ENCODE assay signal across 12 cellular contexts in genomic region chr3:36920884-36921567, GRCh38. TPM values are rescaled to one million over a fixed set of nuclear protein-coding genes. Genes with fewer than 3 reads are reported as not detected.
DNase-seq lines count a peak whose midpoint lies in the region; ATAC-seq, FAIRE-seq and TF ChIP-seq lines count a peak whose summit lies in the region.
"Had no signal": no experiment of that assay in that cellular context is flagged by ENCODE, and none has a peak within 500 bp of the region (broad histone marks: within the 10 kb centered on the region; RNA-seq: fewer than 3 reads in every experiment).

No MANE protein-coding gene starts in this region.

- 69% methylated on average over 7 of the region's 7 CpGs for WGBS in hepatocyte (ENCODE audit: low lambda C conversion rate, missing lambda C conversion rate)
- 83 to 95% methylated on average over 7 of the region's 7 CpGs for WGBS in pancreas, 2 donors

- no peak overlapping the region for H3K9ac ChIP-seq in Karpas-422 (ENCODE audit: low read length)

- H3K79me2 ChIP-seq in Karpas-422 (ENCODE audit: low read length) (peaks cover 91% of the 10 kb centered on the region), hepatocyte (peaks cover 7% of the 10 kb centered on the region)

- H4K20me1 ChIP-seq in Karpas-422 (ENCODE audit: insufficient read depth, low read depth, low read length) (no peaks in the 10 kb centered on the region), hepatocyte (ENCODE audit: insufficient read depth, poor library complexity, severe bottlenecking) (no peaks in the 10 kb centered on the region)

- peaks cover 18% of the 10 kb centered on the region for H3K9me3 ChIP-seq in Caco-2
- peaks cover 10% of the 10 kb centered on the region for H3K9me3 ChIP-seq in Karpas-422 (ENCODE audit: low read length)
- no peaks in the 10 kb centered on the region for H3K9me3 ChIP-seq in hepatocyte (ENCODE audit: low read depth)
- no peaks in the 10 kb centered on the region for H3K9me3 ChIP-seq in pancreas

- no peaks in the 10 kb centered on the region for H3K9me2 ChIP-seq in Karpas-422 (replicated peaks; ENCODE audit: insufficient read depth, low read length)
- H3K9me2 ChIP-seq in hepatocyte (replicated peaks; ENCODE audit: insufficient read depth) = no peaks in the 10 kb centered on the region

- FAIRE-seq in pancreas (lab: Jason Lieb, UNC) = no peak

- CTCF ChIA-PET in Caco-2 (lab: Charles Lee) = interaction anchor here (0.8 kb wide), 1 partner anchor 38 kb away, joined by 3 read pairs; no protein-coding TSS in a partner anchor

- H3K27me3 Mint-ChIP-seq in Caco-2 (ENCODE audit: insufficient read depth, unreplicated experiment) (no peaks in the 10 kb centered on the region), CD14-positive monocyte (ENCODE audit: low read depth in 3 of 3) (peaks cover 0 to 3% (median 3%) of the 10 kb centered on the region in 3 donors)
- H3K27me3 Mint-ChIP-seq: CD4-positive, CD25-positive, alpha-beta regulatory T cell had no signal

- H3K27ac Mint-ChIP-seq in Caco-2 (ENCODE audit: unreplicated experiment) = peak overlapping the region; percentile 19
- peak overlapping the region in 2 of 7 donors; percentile 25 to 40 for H3K27ac Mint-ChIP-seq in CD14-positive monocyte
- H3K27ac Mint-ChIP-seq: CD4-positive, CD25-positive, alpha-beta regulatory T cell had no signal

- no peak for ATAC-seq in pancreas

- peaks cover 30% of the 10 kb centered on the region for H3K4me1 Mint-ChIP-seq in Caco-2 (ENCODE audit: low read depth, unreplicated experiment)
- H3K4me1 Mint-ChIP-seq in CD14-positive monocyte = peaks cover 70% of the 10 kb centered on the region

- no peak for DNase-seq in Caco-2
- DNase-seq in Karpas-422 = no peak
- DNase-seq in hepatocyte (ENCODE audit: low spot score) = peak; percentile 69
- no peak for DNase-seq in CD14-positive monocyte (ENCODE audit: low spot score)
- DNase-seq in NCI-H1436 (lab: John Stamatoyannopoulos, UW) = no peak
- no peak for DNase-seq in pancreas
- DNase-seq: Calu3; CD4-positive, CD25-positive, alpha-beta regulatory T cell; DMS 273 treated with DMSO at 0.1 percent for 48 hours; DMS79 treated with DMSO at 0.1 percent for 48 hours; GDM1; H7 had no signal

- H3K4me2 ChIP-seq in Karpas-422 (ENCODE audit: low read depth, low read length, poor library complexity, severe bottlenecking) (no peak overlapping the region), hepatocyte (no peak overlapping the region)

- no TSS peak for BruUV-seq in Caco-2 (replicated peaks; lab: Mats Ljungman, UMichigan)

- peaks cover 23% of the 10 kb centered on the region for H3K36me3 Mint-ChIP-seq in Caco-2 (ENCODE audit: insufficient read depth, unreplicated experiment)
- H3K36me3 Mint-ChIP-seq in CD14-positive monocyte = peaks cover 7 to 12% of the 10 kb centered on the region in 2 donors

- H3K36me3 ChIP-seq in Caco-2 (ENCODE audit: control insufficient read depth, insufficient read depth, low read length) = no peaks in the 10 kb centered on the region
- peaks cover 21% of the 10 kb centered on the region for H3K36me3 ChIP-seq in Karpas-422 (ENCODE audit: insufficient read depth, low read length)
- H3K36me3 ChIP-seq in hepatocyte (replicated peaks; ENCODE audit: insufficient read depth, low read depth) = no peaks in the 10 kb centered on the region
- H3K36me3 ChIP-seq in pancreas = no peaks in the 10 kb centered on the region

- POLR2A ChIA-PET in Caco-2 (lab: Charles Lee) = no interaction called here

- intact Hi-C loops in Caco-2 (cut with micrococcal nuclease; ENCODE audit: unreplicated experiment) (no loop called here), CD14-positive monocyte (cut with micrococcal nuclease) (no loop called here), pancreas (cut with DNase I) (no loop called here)

- peaks cover 14% of the 10 kb centered on the region for H3K4me1 ChIP-seq in Caco-2
- peaks cover 75% of the 10 kb centered on the region for H3K4me1 ChIP-seq in Karpas-422 (ENCODE audit: low read length)
- H3K4me1 ChIP-seq in hepatocyte (ENCODE audit: insufficient read depth) = peaks cover 45% of the 10 kb centered on the region
- H3K4me1 ChIP-seq in pancreas = peaks cover 4 to 16% (median 15%) of the 10 kb centered on the region in 3 donors

- no peaks in the 10 kb centered on the region for H3K27me3 ChIP-seq in Caco-2 (replicated peaks; ENCODE audit: control insufficient read depth, insufficient read depth, low read length)
- no peaks in the 10 kb centered on the region for H3K27me3 ChIP-seq in Karpas-422 (ENCODE audit: low read length)
- no peaks in the 10 kb centered on the region for H3K27me3 ChIP-seq in hepatocyte
- H3K27me3 ChIP-seq in pancreas = no peaks in the 10 kb centered on the region

- TF ChIP-seq CTCF in Caco-2 (IDR thresholded peaks at IDR 0.05; ENCODE audit: insufficient read depth in 1 of 2, low read depth in 1 of 2, low read length in 1 of 2, severe bottlenecking in 1 of 2, unreplicated experiment in 1 of 2) (no peak), hepatocyte (IDR thresholded peaks at IDR 0.05; ENCODE audit: poor library complexity) (no peak), CD14-positive monocyte (IDR thresholded peaks at IDR 0.05) (no peak), pancreas (IDR thresholded peaks at IDR 0.05) (no peak)

- H3K27ac ChIP-seq in Karpas-422 (ENCODE audit: low read length) (peak overlapping the region; percentile 85; the same call in 1 of the 2 replicates), hepatocyte (peak overlapping the region; percentile 96), pancreas (no peak overlapping the region)

- H3K4me3 Mint-ChIP-seq in Caco-2 (ENCODE audit: unreplicated experiment) (no peak overlapping the region), CD14-positive monocyte (no peak overlapping the region)
- H3K4me3 Mint-ChIP-seq: CD4-positive, CD25-positive, alpha-beta regulatory T cell had no signal

- H2AFZ ChIP-seq in Karpas-422 (ENCODE audit: low read length) (no peak overlapping the region), hepatocyte (no peak overlapping the region)

- no peak overlapping the region for H3K4me3 ChIP-seq in Caco-2 (ENCODE audit: low read depth, low read length)
- H3K4me3 ChIP-seq in Karpas-422 (ENCODE audit: low read length) = no peak overlapping the region
- no peak overlapping the region for H3K4me3 ChIP-seq in hepatocyte
- no peak overlapping the region for H3K4me3 ChIP-seq in pancreas

- H3K9me3 Mint-ChIP-seq in Caco-2 (ENCODE audit: unreplicated experiment) (peaks cover 49% of the 10 kb centered on the region), CD14-positive monocyte (peaks cover 6 to 14% (median 10%) of the 10 kb centered on the region in 7 donors)

RNA-seq across cellular contexts. Expression of gene TRANK1, which starts 23.8 kb away (rescaled TPM):
- 4.3 and 5.0 TPM in 2 replicates for total RNA-seq in Caco-2 (2022)
- total RNA-seq in Karpas-422 (2014; rRNA removed; shearing (Covaris generic); ENCODE audit: low replicate concordance) = 83.4 and 123 TPM in 2 replicates
- 16.7 and 19.9 TPM in 2 replicates for total RNA-seq in hepatocyte
- 8.5 and 9.4 TPM in 2 replicates for polyA plus RNA-seq in hepatocyte
- 1 to 10 TPM; 2.8 to 5.8 TPM for polyA plus RNA-seq in CD14-positive monocyte
- 10 to 100 TPM in 1 of 6 donors, 1 to 10 TPM in 5; 2.5 to 14.6 (median 4.2) TPM for total RNA-seq in pancreas
- 1 to 10 TPM; 1.7 to 1.8 TPM for polyA plus RNA-seq in pancreas

Comparison
In these comparisons a context has a peak if more than half of its experiments do, and no peak if none do; other contexts are left out.
1. H3K27ac ChIP-seq: peak in Karpas-422 (single experiment) and hepatocyte (single experiment); none in pancreas (0 of 4).